In the genomic region with DNA sequence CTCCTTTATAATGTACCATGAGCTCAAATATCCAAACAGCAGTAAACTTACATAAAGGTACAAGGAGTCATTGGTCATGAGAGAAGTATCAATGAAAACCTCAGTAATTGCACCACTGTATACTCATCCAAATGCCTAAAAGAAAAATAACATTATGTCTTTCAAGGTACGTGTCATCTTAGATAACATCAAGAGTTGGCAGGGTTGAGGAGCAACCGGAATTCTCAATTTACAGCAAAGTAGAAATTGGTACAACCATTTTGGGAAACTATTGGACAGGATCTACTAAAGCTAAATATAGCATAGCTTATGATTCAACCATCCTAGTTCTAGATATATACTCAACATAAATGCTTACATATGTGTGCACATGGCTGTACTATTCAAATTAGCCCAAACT, we compare ENCODE assay signal across 9 cellular contexts.
"Had no signal": no experiment of that assay in that cellular context is flagged by ENCODE, and none has a peak within 500 bp of the region (broad histone marks: within the 10 kb centered on the region; RNA-seq: fewer than 3 reads in every experiment).

No MANE protein-coding gene starts in this region.

- H3K36me3 ChIP-seq: HAP-1 had no signal

- DNase-seq: H7, Kasumi-1, KG1 had no signal

- H2AFZ ChIP-seq: GM23338 had no signal

- FAIRE-seq: H1, HTR-8/SVneo, K562 had no signal

- H3K4me3 ChIP-seq: GM23338, HAP-1, K562 had no signal

- H3K4me2 ChIP-seq: GM23338 had no signal

- ATAC-seq: GM23338, HCT116, K562 had no signal

- H3K9me3 ChIP-seq: HAP-1 had no signal
